ENCODE assay signal across 11 cellular contexts in genomic region chr11:134573857-134574256, GRCh38.
"Had no signal": no experiment of that assay in that cellular context is flagged by ENCODE, and none has a peak within 500 bp of the region (broad histone marks: within the 10 kb centered on the region; RNA-seq: fewer than 3 reads in every experiment).

No MANE protein-coding gene starts in this region.

- H3K9me3 ChIP-seq: ascending aorta, left ventricle myocardium inferior, tibial artery had no signal

- H3K4me1 ChIP-seq: ascending aorta, tibial artery had no signal

- H3K36me3 ChIP-seq: ascending aorta, left ventricle myocardium inferior, tibial artery had no signal

- DNase-seq: activated CD4-positive, alpha-beta T cell treated with anti-CD3 and anti-CD28 coated beads for 4 hours; activated naive CD4-positive, alpha-beta T cell treated with anti-CD3 and anti-CD28 coated beads, Interleukin-2, amount 10 ng/mL, durations not matched to agents 7 days and 5 days; hippocampal formation; kidney; left ventricle myocardium inferior; mesenchymal stem cell; T-helper 9 cell; tibial artery had no signal

- H3K4me3 ChIP-seq: ascending aorta, left ventricle myocardium inferior, SK-N-MC, tibial artery had no signal

- H3K27ac ChIP-seq: ascending aorta, left ventricle myocardium inferior, SK-N-MC, tibial artery had no signal

- H3K27me3 ChIP-seq: ascending aorta had no signal

- ATAC-seq: activated T-helper 17 cell treated with anti-CD3 and anti-CD28 coated beads, Interleukin-2, amount 50 U/mL, for 72 hours had no signal
